25 cellular contexts compared by ENCODE assay signal in the genomic region with DNA sequence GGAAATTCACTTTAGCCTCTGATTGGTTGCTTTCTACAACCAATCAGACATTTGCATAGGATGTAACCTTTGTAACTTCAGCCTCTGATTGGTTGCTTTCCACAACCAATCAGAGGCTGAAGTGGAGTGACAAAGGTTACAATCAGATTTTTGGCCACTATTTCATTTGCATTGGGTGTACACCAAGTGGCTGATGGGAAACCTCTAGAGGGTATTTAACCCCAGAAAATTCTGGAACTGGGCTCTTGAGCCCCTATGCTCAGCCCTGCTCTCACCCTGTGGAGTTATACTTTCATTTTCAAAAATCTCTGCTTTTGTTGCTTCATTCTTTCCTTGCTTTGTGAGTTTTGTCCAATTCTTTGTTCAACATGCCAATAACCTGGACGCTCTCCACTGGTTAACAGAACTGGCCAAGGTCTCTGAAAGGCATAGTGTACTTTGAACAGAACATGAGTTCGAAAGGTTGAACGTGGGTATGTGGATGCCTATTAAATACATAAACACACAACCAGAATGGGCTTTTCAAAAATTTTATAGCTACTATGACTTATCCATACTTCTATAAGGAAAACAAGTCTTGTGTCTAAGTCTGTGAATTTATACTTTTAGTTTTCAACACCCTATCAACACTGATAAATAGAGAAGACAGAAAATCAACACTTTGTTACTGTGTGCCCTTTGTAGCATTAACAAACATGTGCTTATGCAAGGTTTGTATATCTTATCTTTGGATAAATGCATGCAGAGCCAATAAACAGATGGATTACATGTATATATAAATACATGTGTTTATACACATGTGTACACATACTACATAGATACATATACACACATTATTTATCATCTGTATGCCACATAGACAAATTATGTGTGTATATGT.
DNase-seq lines count a peak whose midpoint lies in the region; ATAC-seq, FAIRE-seq and TF ChIP-seq lines count a peak whose summit lies in the region.
"Had no signal": no experiment of that assay in that cellular context is flagged by ENCODE, and none has a peak within 500 bp of the region (broad histone marks: within the 10 kb centered on the region; RNA-seq: fewer than 3 reads in every experiment).

No MANE protein-coding gene starts in this region.

- DNase-seq in SK-N-SH (no peak), caudate nucleus (lab: John Stamatoyannopoulos, UW) (no peak), HepG2 (ENCODE audit: low spot score) (peak; percentile 3), mesendoderm (peak; percentile 4), NCI-H2081 treated with DMSO at 0.1 percent for 48 hours (lab: John Stamatoyannopoulos, UW) (no peak), NCI-H748 treated with DMSO at 0.1 percent for 48 hours (lab: John Stamatoyannopoulos, UW) (no peak), NCI-H1048 (lab: John Stamatoyannopoulos, UW) (no peak)
- DNase-seq: Caco-2; CD4-positive, CD25-positive, alpha-beta regulatory T cell; CD8-positive, alpha-beta T cell; DMS 273 treated with DMSO at 0.1 percent for 48 hours; DMS79 treated with DMSO at 0.1 percent for 48 hours; GF-D8; GOT3; HFFc6 had no signal

- CTCF ChIA-PET in SK-N-SH (lab: Yijun Ruan, JAX), result no interaction called here
- CTCF ChIA-PET in HepG2 (lab: Yijun Ruan, JAX; ENCODE audit: low intra/inter-chr PET ratio, low total read pairs), result no interaction called here

- H3K27ac ChIP-seq in SK-N-SH (ENCODE audit: low read depth in 2 of 2, low read length in 1 of 2), result no peak overlapping the region
- H3K27ac ChIP-seq in caudate nucleus (ENCODE audit: low read depth, low read length), result peak overlapping the region; percentile 6
- no peak overlapping the region for H3K27ac ChIP-seq in HepG2 (ENCODE audit: extremely low read length, insufficient read depth, low read length)
- H3K27ac ChIP-seq in mesendoderm (ENCODE audit: low read depth, low read length), result no peak overlapping the region
- H3K27ac ChIP-seq: 22Rv1, BLaER1, C4-2B had no signal

- H3K27me3 ChIP-seq in SK-N-SH (ENCODE audit: insufficient read depth) (no peaks in the 10 kb centered on the region), HepG2 (ENCODE audit: control insufficient read depth in 1 of 2, insufficient read depth in 2 of 2, low read length in 2 of 2) (no peaks in the 10 kb centered on the region), mesendoderm (ENCODE audit: insufficient read depth, low read length, poor library complexity) (no peaks in the 10 kb centered on the region)
- H3K27me3 ChIP-seq: BLaER1 had no signal

- H3F3A ChIP-seq in SK-N-SH (replicated peaks; ENCODE audit: insufficient read depth), result no peaks in the 10 kb centered on the region

- no peak overlapping the region for H3K23ac ChIP-seq in mesendoderm (ENCODE audit: low read length)

- ATAC-seq in SK-N-SH treated with all-trans-retinoic acid at 6 μM for 48 hours (no peak), HepG2 (no peak)
- ATAC-seq: CD8-positive, alpha-beta T cell had no signal

- no peak for TF ChIP-seq RAD21 in SK-N-SH (IDR thresholded peaks at IDR 0.05; ENCODE audit: low read length)
- TF ChIP-seq RAD21 in HepG2 (CRISPR knock-in tag; IDR thresholded peaks at IDR 0.05), result no peak

- no peaks in the 10 kb centered on the region for H3K79me1 ChIP-seq in mesendoderm (ENCODE audit: low read length)

- H3K9me2 ChIP-seq in SK-N-SH, result no peaks in the 10 kb centered on the region

- H2AK5ac ChIP-seq in mesendoderm (ENCODE audit: low read length), result no peak overlapping the region

- no peak overlapping the region for H3K4ac ChIP-seq in mesendoderm (ENCODE audit: low read depth, low read length)

- no peak for TF ChIP-seq EP300 in SK-N-SH (IDR thresholded peaks at IDR 0.05; ENCODE audit: borderline replicate concordance in 1 of 2, low read depth in 1 of 2, low read length in 1 of 2)
- no peak for TF ChIP-seq EP300 in HepG2 (IDR thresholded peaks at IDR 0.05; ENCODE audit: low read depth in 2 of 2, low read length in 2 of 2)
- no peak for TF ChIP-seq EP300 in HepG2 (CRISPR knock-in tag; IDR thresholded peaks at IDR 0.05; ENCODE audit: borderline replicate concordance)

- H3K18ac ChIP-seq in mesendoderm (ENCODE audit: low read length), result no peak overlapping the region

- no peak overlapping the region for H4K8ac ChIP-seq in mesendoderm (ENCODE audit: low read depth, low read length)

- no peaks in the 10 kb centered on the region for H3K9me3 ChIP-seq in SK-N-SH
- H3K9me3 ChIP-seq in HepG2 (ENCODE audit: low read length), result no peaks in the 10 kb centered on the region
- H3K9me3 ChIP-seq: Caco-2, HAP-1 had no signal

- no peak overlapping the region for H4K5ac ChIP-seq in mesendoderm (ENCODE audit: low read length)

- H3K4me2 ChIP-seq in SK-N-SH (no peak overlapping the region), HepG2 (ENCODE audit: low read depth, low read length) (no peak overlapping the region), mesendoderm (ENCODE audit: low read length) (no peak overlapping the region)
- H3K4me2 ChIP-seq: BLaER1 had no signal

- H4K20me1 ChIP-seq in SK-N-SH (ENCODE audit: insufficient read depth), result no peaks in the 10 kb centered on the region
- no peaks in the 10 kb centered on the region for H4K20me1 ChIP-seq in HepG2 (ENCODE audit: insufficient read depth, low read length)
- H4K20me1 ChIP-seq: BLaER1 had no signal

- intact Hi-C loops in HepG2 (cut with micrococcal nuclease; ENCODE audit: unreplicated experiment), result no loop called here

- WGBS in SK-N-SH (ENCODE audit: low lambda C conversion rate), result 11% methylated on average over 3 of the region's 3 CpGs
- 3% methylated on average over 3 of the region's 3 CpGs for WGBS in HepG2 (ENCODE audit: low lambda C conversion rate)
- no CpG with 5 or more reads among the region's 3 CpGs for WGBS in mesendoderm (ENCODE audit: extremely low coverage, insufficient coverage, low lambda C conversion rate)

- H3K9ac ChIP-seq in SK-N-SH (no peak overlapping the region), HepG2 (ENCODE audit: insufficient read depth, low read depth, low read length) (no peak overlapping the region), mesendoderm (ENCODE audit: low read length) (no peak overlapping the region)
- H3K9ac ChIP-seq: BLaER1 had no signal

- H3K56ac ChIP-seq in mesendoderm (ENCODE audit: low read length), result no peak overlapping the region

- H3K4me1 ChIP-seq in SK-N-SH (ENCODE audit: control insufficient read depth in 1 of 2, insufficient read depth in 2 of 2, low read depth in 1 of 2, low read length in 1 of 2) (no peaks in the 10 kb centered on the region), HepG2 (ENCODE audit: insufficient read depth, low read length) (no peaks in the 10 kb centered on the region), mesendoderm (ENCODE audit: control insufficient read depth, low read depth, low read length) (no peaks in the 10 kb centered on the region)
- H3K4me1 ChIP-seq: Caco-2, HAP-1 had no signal

- H2BK15ac ChIP-seq in mesendoderm (replicated peaks; ENCODE audit: low read depth), result no peak overlapping the region

- no peak overlapping the region for H2BK5ac ChIP-seq in mesendoderm (ENCODE audit: low read length)

- TF ChIP-seq CTCF in SK-N-SH (IDR thresholded peaks at IDR 0.05) (no peak), HepG2 (CRISPR knock-in tag; IDR thresholded peaks at IDR 0.05) (no peak)

- H3K36me3 ChIP-seq in SK-N-SH (replicated peaks in 1 of 2; ENCODE audit: control insufficient read depth in 1 of 2, insufficient read depth in 2 of 2, low read length in 1 of 2) (no peaks in the 10 kb centered on the region), HepG2 (replicated peaks in 1 of 2; ENCODE audit: control insufficient read depth in 1 of 2, insufficient read depth in 2 of 2, low read length in 2 of 2) (no peaks in the 10 kb centered on the region), mesendoderm (ENCODE audit: control insufficient read depth, insufficient read depth, low read length) (no peaks in the 10 kb centered on the region)
- H3K36me3 ChIP-seq: BLaER1, HAP-1 had no signal

- no TSS peak for BruUV-seq in HepG2 (replicated peaks; lab: Mats Ljungman, UMichigan)

- no peak for TF ChIP-seq POLR2A in HepG2 (IDR thresholded peaks at IDR 0.05; ENCODE audit: insufficient read depth in 1 of 2, low read depth in 2 of 2, low read length in 2 of 2)

- no peak overlapping the region; a peak in 1 of 4 replicates for H3K4me3 ChIP-seq in SK-N-SH (ENCODE audit: low read depth in 2 of 2, low read length in 1 of 2)
- no peak overlapping the region for H3K4me3 ChIP-seq in HepG2 (replicated peaks in 1 of 3; ENCODE audit: insufficient read depth in 1 of 3, low read depth in 2 of 3, low read length in 3 of 3)
- no peak overlapping the region for H3K4me3 ChIP-seq in mesendoderm (ENCODE audit: low read length)
- H3K4me3 ChIP-seq: BLaER1, HAP-1 had no signal

- in situ Hi-C loops in HepG2 (cut with HindIII; ENCODE audit: extremely low pct_ligation_motif_present, low pct_unique_long_range_greater_than_20kb), result no loop called here

- H2AFZ ChIP-seq in SK-N-SH (ENCODE audit: low read depth) (peak overlapping the region; percentile 37; the same call in 1 of the 2 replicates), HepG2 (ENCODE audit: low read length) (no peak overlapping the region)

- H3K79me2 ChIP-seq in SK-N-SH (ENCODE audit: insufficient read depth), result no peaks in the 10 kb centered on the region
- H3K79me2 ChIP-seq in HepG2 (ENCODE audit: insufficient read depth, low read length), result no peaks in the 10 kb centered on the region
- H3K79me2 ChIP-seq in mesendoderm (ENCODE audit: control insufficient read depth, insufficient read depth, low read length), result no peaks in the 10 kb centered on the region

- H2BK120ac ChIP-seq in mesendoderm (ENCODE audit: low read depth, low read length), result no peak overlapping the region

- no peak for FAIRE-seq in HepG2 (lab: Jason Lieb, UNC)
- FAIRE-seq: A204.1, D721Med, GM12891, GM18507, H54 had no signal

- POLR2A ChIA-PET in SK-N-SH (lab: Yijun Ruan, JAX), result no interaction called here
- POLR2A ChIA-PET in HepG2 (lab: Yijun Ruan, JAX), result no interaction called here

TF ChIP-seq in SK-N-SH, 30 proteins besides CTCF, POLR2A, EP300 and RAD21 (continues in another document):
- TF ChIP-seq MXI1 (IDR thresholded peaks at IDR 0.05; ENCODE audit: low read depth, low read length) (no peak), FOXM1 (IDR thresholded peaks at IDR 0.05; ENCODE audit: low read depth) (no peak), GABPA (IDR thresholded peaks at IDR 0.05; ENCODE audit: low read depth) (no peak)

TF ChIP-seq in SK-N-SH treated with all-trans-retinoic acid at 6 μM for 48 hours, 23 proteins besides CTCF, POLR2A, EP300 and RAD21 (continues in another document):
- TF ChIP-seq ZNF565 (CRISPR knock-in tag; conservative IDR thresholded peaks at IDR 0.05; ENCODE audit: low read depth), result no peak
- TF ChIP-seq ARNTL (CRISPR knock-in tag; IDR thresholded peaks at IDR 0.05; ENCODE audit: borderline replicate concordance, low read depth), result no peak
- TF ChIP-seq ZNF70 (CRISPR knock-in tag; IDR thresholded peaks at IDR 0.05), result no peak

Comparison
In these comparisons a context has a peak if more than half of its experiments do, and no peak if none do; other contexts are left out.
1. DNase-seq: peak in HepG2 (single experiment) and mesendoderm (single experiment); none in SK-N-SH (single experiment), caudate nucleus (0 of 61), NCI-H2081 treated with DMSO at 0.1 percent for 48 hours (single experiment), NCI-H748 treated with DMSO at 0.1 percent for 48 hours (single experiment) and NCI-H1048 (single experiment).